ENCODE assay signal across 20 cellular contexts in the genomic region with DNA sequence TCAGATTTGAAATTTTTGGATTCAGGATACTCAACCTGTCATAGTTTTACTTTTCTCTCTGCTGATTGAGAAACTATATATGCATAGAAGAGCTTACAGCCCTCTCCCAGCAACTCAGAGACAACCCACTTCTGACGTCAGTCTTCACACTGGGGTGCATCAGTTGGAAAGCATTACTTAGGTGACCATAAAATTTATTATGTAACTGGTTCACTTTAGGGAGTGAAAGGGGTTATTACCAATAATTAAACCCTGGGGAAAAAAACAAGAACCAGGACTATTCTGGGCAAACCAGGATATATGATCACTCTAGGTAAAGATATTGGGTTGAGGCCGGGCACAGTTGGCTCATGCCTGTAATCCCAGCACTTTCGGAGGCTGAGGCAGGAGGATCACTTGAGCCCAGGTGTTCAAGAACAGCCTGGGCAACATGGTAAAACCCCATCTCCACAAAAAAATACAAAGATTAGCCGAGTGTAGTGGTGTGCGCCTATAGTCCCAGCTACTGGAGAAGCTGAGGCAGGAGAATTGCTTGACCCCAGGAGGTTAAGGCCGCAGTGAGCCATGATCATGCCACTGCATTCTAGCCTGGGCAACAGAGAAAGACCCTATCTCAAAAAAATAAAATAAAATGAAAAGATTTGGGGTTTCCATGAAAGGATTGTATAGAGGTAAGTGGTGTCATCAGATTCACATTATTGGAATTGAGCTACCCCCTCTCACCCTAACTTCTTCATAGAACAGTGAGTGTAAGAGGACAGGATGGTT.
"Had no signal": no experiment of that assay in that cellular context is flagged by ENCODE, and none has a peak within 500 bp of the region (broad histone marks: within the 10 kb centered on the region; RNA-seq: fewer than 3 reads in every experiment).

No MANE protein-coding gene starts in this region.

- H3K4me1 Mint-ChIP-seq: natural killer cell; stimulated activated effector memory CD8-positive, alpha-beta T cell treated with anti-CD3 and anti-CD28 coated beads, Interleukin-12 subunit alpha, Interleukin-12 subunit beta, amount 100 ng/mL, for 72 hours had no signal

- DNase-seq: left ventricle myocardium inferior; naive B cell; natural killer cell; pancreas; psoas muscle; stimulated activated CD4-positive, alpha-beta T cell treated with anti-CD3 and anti-CD28 coated beads, Interleukin-12 subunit alpha, Interleukin-12 subunit beta, amount 100 ng/mL, for 4 hours; stimulated activated CD4-positive, alpha-beta T cell treated with anti-CD3 and anti-CD28 coated beads, Interleukin-15, amount 100 ng/mL, for 24 hours; stimulated activated CD4-positive, alpha-beta T cell treated with anti-CD3 and anti-CD28 coated beads, Interleukin-2, amount 100 ng/mL, for 24 hours; stimulated activated CD4-positive, alpha-beta T cell treated with anti-CD3 and anti-CD28 coated beads, Interleukin-4, amount 100 ng/mL, for 24 hours; stimulated activated naive CD4-positive, alpha-beta T cell; upper lobe of left lung had no signal

- H3K27me3 ChIP-seq: pancreas, suprapubic skin, tibial nerve, upper lobe of left lung, vagina had no signal

- H3K4me3 ChIP-seq: left ventricle myocardium inferior, lung, pancreas, psoas muscle, skin epidermis, suprapubic skin, thoracic aorta, tibial nerve, upper lobe of left lung, vagina had no signal

- H3K9me3 Mint-ChIP-seq: mesothelial cell of epicardium; naive B cell; natural killer cell; stimulated activated effector memory CD8-positive, alpha-beta T cell treated with anti-CD3 and anti-CD28 coated beads, Interleukin-12 subunit alpha, Interleukin-12 subunit beta, amount 100 ng/mL, for 72 hours; stimulated activated naive CD8-positive, alpha-beta T cell treated with anti-CD3 and anti-CD28 coated beads, Interleukin-15, Interleukin-2, amounts not matched to agents 100 ng/mL and 50 ng/mL, for 24 hours had no signal

- H3K36me3 ChIP-seq: left ventricle myocardium inferior, pancreas, suprapubic skin, thoracic aorta, tibial nerve, upper lobe of left lung, vagina had no signal

- H3K4me1 ChIP-seq: psoas muscle had no signal

- H3K36me3 Mint-ChIP-seq: mesothelial cell of epicardium; naive B cell; natural killer cell; stimulated activated effector memory CD8-positive, alpha-beta T cell treated with anti-CD3 and anti-CD28 coated beads, Interleukin-12 subunit alpha, Interleukin-12 subunit beta, amount 100 ng/mL, for 72 hours had no signal

- H3K4me3 Mint-ChIP-seq: mesothelial cell of epicardium; naive B cell; natural killer cell; stimulated activated effector memory CD8-positive, alpha-beta T cell treated with anti-CD3 and anti-CD28 coated beads, Interleukin-12 subunit alpha, Interleukin-12 subunit beta, amount 100 ng/mL, for 72 hours; stimulated activated naive CD8-positive, alpha-beta T cell treated with anti-CD3 and anti-CD28 coated beads, Interleukin-15, Interleukin-2, amounts not matched to agents 100 ng/mL and 50 ng/mL, for 24 hours had no signal

- H3K27ac Mint-ChIP-seq: naive B cell; natural killer cell; stimulated activated effector memory CD8-positive, alpha-beta T cell treated with anti-CD3 and anti-CD28 coated beads, Interleukin-12 subunit alpha, Interleukin-12 subunit beta, amount 100 ng/mL, for 72 hours; stimulated activated naive CD8-positive, alpha-beta T cell treated with anti-CD3 and anti-CD28 coated beads, Interleukin-15, Interleukin-2, amounts not matched to agents 100 ng/mL and 50 ng/mL, for 24 hours had no signal

- H3K9me3 ChIP-seq: left ventricle myocardium inferior, pancreas, psoas muscle, suprapubic skin, thoracic aorta, tibial nerve, upper lobe of left lung, vagina had no signal

- ATAC-seq: natural killer cell; pancreas; psoas muscle; stimulated activated effector memory CD8-positive, alpha-beta T cell treated with anti-CD3 and anti-CD28 coated beads, Interleukin-12 subunit alpha, Interleukin-12 subunit beta, amount 100 ng/mL, for 72 hours had no signal

- H3K27ac ChIP-seq: left ventricle myocardium inferior, pancreas, psoas muscle, suprapubic skin, thoracic aorta, tibial nerve, upper lobe of left lung, vagina had no signal
